In the genomic region with DNA sequence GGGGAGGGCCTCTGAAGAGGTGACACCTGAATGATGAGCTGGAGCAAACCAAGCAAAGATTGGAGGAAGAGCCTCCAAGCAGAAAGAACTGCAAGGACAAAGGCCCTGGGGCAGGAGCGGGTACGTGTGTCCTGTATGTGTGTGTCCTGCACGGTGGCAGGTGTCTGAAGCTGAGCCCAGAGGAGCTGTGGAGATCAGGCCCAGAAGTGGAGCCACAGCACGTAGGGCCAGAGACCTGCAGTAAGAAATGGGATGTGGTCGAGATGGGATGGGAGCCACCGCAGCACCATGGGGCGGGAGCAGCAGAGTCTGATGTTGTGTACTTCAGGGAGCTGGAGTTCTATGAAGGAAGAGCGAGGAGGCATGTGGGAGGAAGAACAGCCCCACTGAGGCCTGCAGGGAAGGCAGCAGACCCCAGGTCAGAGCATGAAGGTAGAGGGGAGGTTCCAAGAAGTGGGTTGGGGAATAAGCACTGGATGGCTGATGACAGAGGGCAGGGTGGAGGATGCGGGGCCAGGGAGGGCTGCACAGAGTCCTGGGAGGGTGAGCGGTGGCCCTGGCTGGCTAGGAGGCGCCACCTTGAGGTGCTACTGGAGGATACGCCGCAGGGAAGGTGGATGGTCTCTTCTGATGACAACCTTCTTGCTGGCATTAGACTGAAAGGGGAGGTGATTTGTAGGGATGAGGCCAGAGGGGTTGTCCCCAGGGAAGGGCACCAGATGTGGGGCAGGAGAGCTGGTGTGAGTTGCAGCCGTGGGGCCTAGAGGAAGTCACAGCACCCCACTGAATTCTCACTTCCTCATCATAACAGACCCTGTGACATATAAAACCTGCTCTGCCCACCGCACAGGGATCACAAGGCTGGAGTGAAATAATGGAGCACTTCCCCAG, we compare ENCODE assay signal across 1 cellular context.
TF ChIP-seq lines count a peak whose summit lies in the region.

No MANE protein-coding gene starts in this region.

TF ChIP-seq in HepG2, 621 proteins besides CTCF, POLR2A, EP300 and RAD21 (continued from another document and continues in another):
- TF ChIP-seq, protein P1, sequence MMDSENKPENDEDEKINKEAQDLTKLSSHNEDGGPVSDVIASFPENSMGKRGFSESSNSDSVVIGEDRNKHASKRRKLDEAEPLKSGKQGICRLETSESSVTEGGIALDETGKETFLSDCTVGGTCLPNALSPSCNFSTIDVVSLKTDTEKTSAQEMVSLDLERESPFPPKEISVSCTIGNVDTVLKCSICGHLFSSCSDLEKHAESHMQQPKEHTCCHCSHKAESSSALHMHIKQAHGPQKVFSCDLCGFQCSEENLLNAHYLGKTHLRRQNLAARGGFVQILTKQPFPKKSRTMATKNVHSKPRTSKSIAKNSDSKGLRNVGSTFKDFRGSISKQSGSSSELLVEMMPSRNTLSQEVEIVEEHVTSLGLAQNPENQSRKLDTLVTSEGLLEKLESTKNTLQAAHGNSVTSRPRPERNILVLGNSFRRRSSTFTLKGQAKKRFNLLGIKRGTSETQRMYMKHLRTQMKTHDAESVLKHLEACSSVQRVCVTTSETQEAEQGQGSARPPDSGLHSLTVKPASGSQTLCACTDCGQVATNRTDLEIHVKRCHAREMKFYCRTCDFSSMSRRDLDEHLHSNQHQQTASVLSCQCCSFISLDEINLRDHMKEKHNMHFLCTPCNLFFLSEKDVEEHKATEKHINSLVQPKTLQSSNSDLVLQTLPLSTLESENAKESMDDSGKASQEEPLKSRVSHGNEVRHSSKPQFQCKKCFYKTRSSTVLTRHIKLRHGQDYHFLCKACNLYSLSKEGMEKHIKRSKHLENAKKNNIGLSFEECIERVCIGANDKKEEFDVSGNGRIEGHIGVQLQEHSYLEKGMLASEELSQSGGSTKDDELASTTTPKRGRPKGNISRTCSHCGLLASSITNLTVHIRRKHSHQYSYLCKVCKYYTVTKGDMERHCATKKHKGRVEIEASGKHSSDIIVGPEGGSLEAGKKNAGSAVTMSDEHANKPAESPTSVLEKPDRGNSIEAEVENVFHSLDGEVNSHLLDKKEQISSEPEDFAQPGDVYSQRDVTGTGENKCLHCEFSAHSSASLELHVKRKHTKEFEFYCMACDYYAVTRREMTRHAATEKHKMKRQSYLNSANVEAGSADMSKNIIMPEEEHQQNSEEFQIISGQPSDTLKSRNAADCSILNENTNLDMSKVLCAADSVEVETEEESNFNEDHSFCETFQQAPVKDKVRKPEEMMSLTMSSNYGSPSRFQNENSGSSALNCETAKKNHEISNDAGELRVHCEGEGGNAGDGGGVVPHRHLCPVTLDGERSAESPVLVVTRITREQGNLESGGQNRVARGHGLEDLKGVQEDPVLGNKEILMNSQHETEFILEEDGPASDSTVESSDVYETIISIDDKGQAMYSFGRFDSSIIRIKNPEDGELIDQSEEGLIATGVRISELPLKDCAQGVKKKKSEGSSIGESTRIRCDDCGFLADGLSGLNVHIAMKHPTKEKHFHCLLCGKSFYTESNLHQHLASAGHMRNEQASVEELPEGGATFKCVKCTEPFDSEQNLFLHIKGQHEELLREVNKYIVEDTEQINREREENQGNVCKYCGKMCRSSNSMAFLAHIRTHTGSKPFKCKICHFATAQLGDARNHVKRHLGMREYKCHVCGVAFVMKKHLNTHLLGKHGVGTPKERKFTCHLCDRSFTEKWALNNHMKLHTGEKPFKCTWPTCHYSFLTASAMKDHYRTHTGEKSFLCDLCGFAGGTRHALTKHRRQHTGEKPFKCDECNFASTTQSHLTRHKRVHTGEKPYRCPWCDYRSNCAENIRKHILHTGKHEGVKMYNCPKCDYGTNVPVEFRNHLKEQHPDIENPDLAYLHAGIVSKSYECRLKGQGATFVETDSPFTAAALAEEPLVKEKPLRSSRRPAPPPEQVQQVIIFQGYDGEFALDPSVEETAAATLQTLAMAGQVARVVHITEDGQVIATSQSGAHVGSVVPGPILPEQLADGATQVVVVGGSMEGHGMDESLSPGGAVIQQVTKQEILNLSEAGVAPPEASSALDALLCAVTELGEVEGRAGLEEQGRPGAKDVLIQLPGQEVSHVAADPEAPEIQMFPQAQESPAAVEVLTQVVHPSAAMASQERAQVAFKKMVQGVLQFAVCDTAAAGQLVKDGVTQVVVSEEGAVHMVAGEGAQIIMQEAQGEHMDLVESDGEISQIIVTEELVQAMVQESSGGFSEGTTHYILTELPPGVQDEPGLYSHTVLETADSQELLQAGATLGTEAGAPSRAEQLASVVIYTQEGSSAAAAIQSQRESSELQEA (CRISPR knock-in tag; IDR thresholded peaks at IDR 0.05; ENCODE audit: not compliant biosample characterization), result no peak
- no peak for TF ChIP-seq GTF3A (CRISPR knock-in tag; conservative IDR thresholded peaks at IDR 0.05)
- no peak for TF ChIP-seq ZNF850 (CRISPR knock-in tag; conservative IDR thresholded peaks at IDR 0.05)
- TF ChIP-seq ZNF3 (CRISPR knock-in tag; IDR thresholded peaks at IDR 0.05), result no peak
- no peak for TF ChIP-seq ZNF260 (CRISPR knock-in tag; IDR thresholded peaks at IDR 0.05; ENCODE audit: borderline replicate concordance, low read depth)
- TF ChIP-seq ZBTB10 (CRISPR knock-in tag; IDR thresholded peaks at IDR 0.05; ENCODE audit: borderline replicate concordance), result no peak
- TF ChIP-seq, protein P2, sequence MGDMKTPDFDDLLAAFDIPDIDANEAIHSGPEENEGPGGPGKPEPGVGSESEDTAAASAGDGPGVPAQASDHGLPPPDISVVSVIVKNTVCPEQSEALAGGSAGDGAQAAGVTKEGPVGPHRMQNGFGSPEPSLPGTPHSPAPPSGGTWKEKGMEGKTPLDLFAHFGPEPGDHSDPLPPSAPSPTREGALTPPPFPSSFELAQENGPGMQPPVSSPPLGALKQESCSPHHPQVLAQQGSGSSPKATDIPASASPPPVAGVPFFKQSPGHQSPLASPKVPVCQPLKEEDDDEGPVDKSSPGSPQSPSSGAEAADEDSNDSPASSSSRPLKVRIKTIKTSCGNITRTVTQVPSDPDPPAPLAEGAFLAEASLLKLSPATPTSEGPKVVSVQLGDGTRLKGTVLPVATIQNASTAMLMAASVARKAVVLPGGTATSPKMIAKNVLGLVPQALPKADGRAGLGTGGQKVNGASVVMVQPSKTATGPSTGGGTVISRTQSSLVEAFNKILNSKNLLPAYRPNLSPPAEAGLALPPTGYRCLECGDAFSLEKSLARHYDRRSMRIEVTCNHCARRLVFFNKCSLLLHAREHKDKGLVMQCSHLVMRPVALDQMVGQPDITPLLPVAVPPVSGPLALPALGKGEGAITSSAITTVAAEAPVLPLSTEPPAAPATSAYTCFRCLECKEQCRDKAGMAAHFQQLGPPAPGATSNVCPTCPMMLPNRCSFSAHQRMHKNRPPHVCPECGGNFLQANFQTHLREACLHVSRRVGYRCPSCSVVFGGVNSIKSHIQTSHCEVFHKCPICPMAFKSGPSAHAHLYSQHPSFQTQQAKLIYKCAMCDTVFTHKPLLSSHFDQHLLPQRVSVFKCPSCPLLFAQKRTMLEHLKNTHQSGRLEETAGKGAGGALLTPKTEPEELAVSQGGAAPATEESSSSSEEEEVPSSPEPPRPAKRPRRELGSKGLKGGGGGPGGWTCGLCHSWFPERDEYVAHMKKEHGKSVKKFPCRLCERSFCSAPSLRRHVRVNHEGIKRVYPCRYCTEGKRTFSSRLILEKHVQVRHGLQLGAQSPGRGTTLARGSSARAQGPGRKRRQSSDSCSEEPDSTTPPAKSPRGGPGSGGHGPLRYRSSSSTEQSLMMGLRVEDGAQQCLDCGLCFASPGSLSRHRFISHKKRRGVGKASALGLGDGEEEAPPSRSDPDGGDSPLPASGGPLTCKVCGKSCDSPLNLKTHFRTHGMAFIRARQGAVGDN (CRISPR knock-in tag; IDR thresholded peaks at IDR 0.05), result peak; percentile 66
- no peak for TF ChIP-seq PRMT3 (CRISPR knock-in tag; IDR thresholded peaks at IDR 0.05; ENCODE audit: borderline replicate concordance, low read depth)
- no peak for TF ChIP-seq ZNF333 (CRISPR knock-in tag; IDR thresholded peaks at IDR 0.05; ENCODE audit: borderline replicate concordance)
- TF ChIP-seq ELF3 (CRISPR knock-in tag; IDR thresholded peaks at IDR 0.05), result 0 out of 2 replicates have a peak, but pooled peaks have one; percentile 15
- TF ChIP-seq ZNF44 (CRISPR knock-in tag; IDR thresholded peaks at IDR 0.05), result 0 out of 2 replicates have a peak, but pooled peaks have one; percentile 33
- TF ChIP-seq SRSF1 (optimal IDR thresholded peaks at IDR 0.05; ENCODE audit: low read depth, low read length), result no peak
- no peak for TF ChIP-seq MED13 (CRISPR knock-in tag; IDR thresholded peaks at IDR 0.05)
- peak; percentile 83; the same call in 1 of the 2 replicates for TF ChIP-seq ZNF788 (CRISPR knock-in tag; IDR thresholded peaks at IDR 0.05; ENCODE audit: borderline replicate concordance)
- no peak for TF ChIP-seq ZBTB7A (CRISPR knock-in tag; IDR thresholded peaks at IDR 0.05)
- peak; percentile 46; the same call in 1 of the 2 replicates for TF ChIP-seq TBX2 (CRISPR knock-in tag; IDR thresholded peaks at IDR 0.05; ENCODE audit: borderline replicate concordance)
- TF ChIP-seq TEAD3 (CRISPR knock-in tag; optimal IDR thresholded peaks at IDR 0.05; ENCODE audit: borderline replicate concordance), result peak; percentile 24
- no peak for TF ChIP-seq KLF6 (CRISPR knock-in tag; IDR thresholded peaks at IDR 0.05)
- TF ChIP-seq IRF9 (CRISPR knock-in tag; IDR thresholded peaks at IDR 0.05; ENCODE audit: borderline replicate concordance), result no peak
- no peak; the same call in 1 of the 2 replicates for TF ChIP-seq YEATS2 (CRISPR knock-in tag; IDR thresholded peaks at IDR 0.05; ENCODE audit: borderline replicate concordance)
- 0 out of 2 replicates have a peak, but pooled peaks have one; percentile 12 for TF ChIP-seq KMT2A (CRISPR knock-in tag; IDR thresholded peaks at IDR 0.05)
- TF ChIP-seq ARNT2 (CRISPR knock-in tag; IDR thresholded peaks at IDR 0.05; ENCODE audit: low read depth), result no peak
- no peak for TF ChIP-seq RBFOX2 (IDR thresholded peaks at IDR 0.05; ENCODE audit: low read depth, low read length)
- TF ChIP-seq HNRNPH1 (optimal IDR thresholded peaks at IDR 0.05; ENCODE audit: low read depth, low read length), result no peak
- no peak for TF ChIP-seq RFX1 (IDR thresholded peaks at IDR 0.05)
- TF ChIP-seq MEIS1 (CRISPR knock-in tag; IDR thresholded peaks at IDR 0.05; ENCODE audit: borderline replicate concordance), result no peak
- no peak for TF ChIP-seq ZNF136 (CRISPR knock-in tag; IDR thresholded peaks at IDR 0.05; ENCODE audit: low read depth)
- TF ChIP-seq HMG20A (CRISPR knock-in tag; IDR thresholded peaks at IDR 0.05; ENCODE audit: borderline replicate concordance), result no peak
- no peak for TF ChIP-seq AHR (CRISPR knock-in tag; IDR thresholded peaks at IDR 0.05)
- TF ChIP-seq FOSL2 (CRISPR knock-in tag; IDR thresholded peaks at IDR 0.05), result no peak
- no peak for TF ChIP-seq ELK4 (CRISPR knock-in tag; IDR thresholded peaks at IDR 0.05; ENCODE audit: borderline replicate concordance)
- TF ChIP-seq, protein P3, sequence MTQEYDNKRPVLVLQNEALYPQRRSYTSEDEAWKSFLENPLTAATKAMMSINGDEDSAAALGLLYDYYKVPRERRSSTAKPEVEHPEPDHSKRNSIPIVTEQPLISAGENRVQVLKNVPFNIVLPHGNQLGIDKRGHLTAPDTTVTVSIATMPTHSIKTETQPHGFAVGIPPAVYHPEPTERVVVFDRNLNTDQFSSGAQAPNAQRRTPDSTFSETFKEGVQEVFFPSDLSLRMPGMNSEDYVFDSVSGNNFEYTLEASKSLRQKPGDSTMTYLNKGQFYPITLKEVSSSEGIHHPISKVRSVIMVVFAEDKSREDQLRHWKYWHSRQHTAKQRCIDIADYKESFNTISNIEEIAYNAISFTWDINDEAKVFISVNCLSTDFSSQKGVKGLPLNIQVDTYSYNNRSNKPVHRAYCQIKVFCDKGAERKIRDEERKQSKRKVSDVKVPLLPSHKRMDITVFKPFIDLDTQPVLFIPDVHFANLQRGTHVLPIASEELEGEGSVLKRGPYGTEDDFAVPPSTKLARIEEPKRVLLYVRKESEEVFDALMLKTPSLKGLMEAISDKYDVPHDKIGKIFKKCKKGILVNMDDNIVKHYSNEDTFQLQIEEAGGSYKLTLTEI (CRISPR knock-in tag; conservative IDR thresholded peaks at IDR 0.05), result no peak
- 0 out of 2 replicates have a peak, but pooled peaks have one; percentile 58 for TF ChIP-seq ZNF891 (CRISPR knock-in tag; IDR thresholded peaks at IDR 0.05)
